In genomic region chr17:62626719-62627218, GRCh38 we compare ENCODE assay signal across 8 cellular contexts. TPM values are rescaled to one million over a fixed set of nuclear protein-coding genes. Genes with fewer than 3 reads are reported as not detected.
DNase-seq lines count a peak whose midpoint lies in the region; ATAC-seq and TF ChIP-seq lines count a peak whose summit lies in the region.

No MANE protein-coding gene starts in this region.

- H3K4me3 ChIP-seq in BLaER1, result peak overlapping the region; percentile 97
- peak overlapping the region; percentile 75 for H3K4me3 ChIP-seq in iPS-11a (ENCODE audit: low read depth, low read length)
- H3K4me3 ChIP-seq in skeletal muscle cell (ENCODE audit: low read depth, low read length), result peak overlapping the region; percentile 75

- peaks cover 29% of the 10 kb centered on the region for H4K20me1 ChIP-seq in BLaER1

- H3K9me3 ChIP-seq in BLaER1, result no peaks in the 10 kb centered on the region

- no peak for ATAC-seq in HG03135 (IDR thresholded peaks at IDR 0.05; ENCODE audit: unreplicated experiment)

- no peaks in the 10 kb centered on the region for H3K9me3 Mint-ChIP-seq in immature natural killer cell

- peaks cover 7% of the 10 kb centered on the region; the same call in 1 of the 2 replicates for H3K36me3 ChIP-seq in BLaER1

- peak overlapping the region; percentile 96 for H3K4me2 ChIP-seq in BLaER1

- peak overlapping the region in 2 of 5 donors; percentile 57 to 60 for H3K4me3 Mint-ChIP-seq in immature natural killer cell

- DNase-seq in skeletal muscle cell (ENCODE audit: low read depth) (peak; percentile 82), NCI-H510A (lab: John Stamatoyannopoulos, UW) (no peak), immature natural killer cell (no peak)

- H3K27me3 ChIP-seq in BLaER1, result no peaks in the 10 kb centered on the region

- H3K27ac ChIP-seq in BLaER1 (peak overlapping the region; percentile 81), adipose tissue (ENCODE audit: low read depth, low read length) (peak overlapping the region; percentile 13)

- peaks cover 57% of the 10 kb centered on the region for H3K4me1 ChIP-seq in BLaER1

- H3K36me3 Mint-ChIP-seq in immature natural killer cell, result peaks cover 0 to 4% (median 0%) of the 10 kb centered on the region in 3 donors

- peak overlapping the region; percentile 85 for H3K9ac ChIP-seq in BLaER1

- H3K4me1 Mint-ChIP-seq in immature natural killer cell, result peaks cover 7 to 8% of the 10 kb centered on the region in 2 donors

- H3K27ac Mint-ChIP-seq in immature natural killer cell, result no peak overlapping the region

- 0 out of 2 replicates have a peak, but pooled peaks have one; percentile 38 for TF ChIP-seq EP300 in Ishikawa (IDR thresholded peaks at IDR 0.05; ENCODE audit: borderline replicate concordance)

- no peak for TF ChIP-seq RAD21 in Ishikawa (IDR thresholded peaks at IDR 0.05; ENCODE audit: low read depth)

- 6 to 9% (median 6%) methylated on average over 21 of the region's 21 CpGs for WGBS in adipose tissue, 3 donors

- peaks cover 5 to 9% (median 5%) of the 10 kb centered on the region in 3 donors for H3K27me3 Mint-ChIP-seq in immature natural killer cell (ENCODE audit: low read depth in 3 of 3)

TF ChIP-seq in Ishikawa, 13 proteins besides CTCF, POLR2A, EP300 and RAD21:
- TF ChIP-seq FOXM1 (IDR thresholded peaks at IDR 0.05; ENCODE audit: borderline replicate concordance, low read depth) (no peak), NFIC (IDR thresholded peaks at IDR 0.05) (no peak), YY1 (IDR thresholded peaks at IDR 0.05; ENCODE audit: low read depth) (no peak), TCF12 (IDR thresholded peaks at IDR 0.05; ENCODE audit: low read depth) (no peak), CEBPB (IDR thresholded peaks at IDR 0.05) (peak; percentile 98), CREB1 (IDR thresholded peaks at IDR 0.05; ENCODE audit: low read depth) (0 out of 2 replicates have a peak, but pooled peaks have one; percentile 23), MAX (IDR thresholded peaks at IDR 0.05) (no peak), ZBTB7A (IDR thresholded peaks at IDR 0.05; ENCODE audit: low read depth) (peak; percentile 42; the same call in 1 of the 2 replicates), REST (IDR thresholded peaks at IDR 0.05; ENCODE audit: low read depth) (no peak), EGR1 (IDR thresholded peaks at IDR 0.05) (no peak), TEAD4 (IDR thresholded peaks at IDR 0.05) (no peak), TAF1 (IDR thresholded peaks at IDR 0.05; ENCODE audit: low read depth) (no peak)
- TF ChIP-seq, protein P1, sequence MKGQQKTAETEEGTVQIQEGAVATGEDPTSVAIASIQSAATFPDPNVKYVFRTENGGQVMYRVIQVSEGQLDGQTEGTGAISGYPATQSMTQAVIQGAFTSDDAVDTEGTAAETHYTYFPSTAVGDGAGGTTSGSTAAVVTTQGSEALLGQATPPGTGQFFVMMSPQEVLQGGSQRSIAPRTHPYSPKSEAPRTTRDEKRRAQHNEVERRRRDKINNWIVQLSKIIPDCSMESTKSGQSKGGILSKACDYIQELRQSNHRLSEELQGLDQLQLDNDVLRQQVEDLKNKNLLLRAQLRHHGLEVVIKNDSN (IDR thresholded peaks at IDR 0.05), result no peak

RNA-seq across cellular contexts. Expression of gene MRC2, which starts 0.7 kb away (rescaled TPM):
- polyA plus RNA-seq in adipose tissue (10 to 100 TPM in 2 of 3 donors, 1 to 10 TPM in 1; 4.1 to 52.2 (median 14.5) TPM), immature natural killer cell (not detected)

Comparison
In these comparisons a context has a peak if more than half of its experiments do, and no peak if none do; other contexts are left out.
1. RNA of gene MRC2, which starts 0.7 kb away (polyA plus RNA-seq): 4.1 to 52.2 TPM in adipose tissue; not detected in immature natural killer cell; every median in the first group is over 4 times any median in the second.
2. Peak in every context shown above with its lines, with median percentiles within 50 percentile points of each other: H3K4me3 ChIP-seq.